Comparison of ENCODE assay signal across 8 cellular contexts in genomic region chr4:76830612-76831474, GRCh38.
DNase-seq lines count a peak whose midpoint lies in the region; ATAC-seq and TF ChIP-seq lines count a peak whose summit lies in the region.

No MANE protein-coding gene starts in this region.

- H3K4me1 ChIP-seq in PC-3 (ENCODE audit: insufficient read depth, low read length) (peaks cover 12% of the 10 kb centered on the region), ovary (ENCODE audit: insufficient read depth) (peaks cover 2% of the 10 kb centered on the region)

- ATAC-seq in PC-3 (peak; percentile 62), HG03521 (IDR thresholded peaks at IDR 0.05; ENCODE audit: unreplicated experiment) (no peak)

- H3K4me3 Mint-ChIP-seq in CD14-positive monocyte, result no peak overlapping the region

- H3K9me3 Mint-ChIP-seq in CD14-positive monocyte, result peaks cover 0 to 5% (median 0%) of the 10 kb centered on the region in 7 donors

- H3K36me3 Mint-ChIP-seq in CD14-positive monocyte, result no peaks in the 10 kb centered on the region

- POLR2A ChIA-PET in PC-3 (lab: Charles Lee; ENCODE audit: unreplicated experiment), result no interaction called here

- H3K9me3 ChIP-seq in PC-3 (ENCODE audit: low read length) (no peaks in the 10 kb centered on the region), ovary (no peaks in the 10 kb centered on the region)

- no peak for TF ChIP-seq EP300 in ovary (IDR thresholded peaks at IDR 0.05)

- no peak for TF ChIP-seq CTCF in PC-3 (conservative IDR thresholded peaks at IDR 0.05; ENCODE audit: low read depth, low read length)
- no peak for TF ChIP-seq CTCF in ovary (IDR thresholded peaks at IDR 0.05)
- TF ChIP-seq CTCF in CD14-positive monocyte (IDR thresholded peaks at IDR 0.05), result no peak

- H3K4me1 Mint-ChIP-seq in CD14-positive monocyte, result no peaks in the 10 kb centered on the region

- DNase-seq in COLO829 (ENCODE audit: low spot score), result peak; percentile 57
- DNase-seq in PC-3, result peak; percentile 80
- DNase-seq in fibroblast of gingiva (ENCODE audit: low read depth), result peak; percentile 78
- peak in 3 of 5 donors; percentile 13 to 45 (median 37) for DNase-seq in ovary
- no peak for DNase-seq in stimulated activated CD4-positive, alpha-beta T cell treated with anti-CD3 and anti-CD28 coated beads, Interleukin-1b, Interleukin-23, amount 100 ng/mL, for 48 hours
- no peak for DNase-seq in NCI-H2171 treated with DMSO at 0.1 percent for 48 hours (lab: John Stamatoyannopoulos, UW)
- no peak for DNase-seq in CD14-positive monocyte (ENCODE audit: low spot score)

- H3K36me3 ChIP-seq in PC-3 (ENCODE audit: low read depth, low read length) (no peaks in the 10 kb centered on the region), ovary (no peaks in the 10 kb centered on the region)

- peak overlapping the region; percentile 70 for H3K4me2 ChIP-seq in PC-3 (ENCODE audit: low read length)

- H3K27ac Mint-ChIP-seq in CD14-positive monocyte, result peak overlapping the region in 3 of 7 donors; percentile 14 to 61 (median 46)

- no peaks in the 10 kb centered on the region for H4K20me1 ChIP-seq in PC-3 (ENCODE audit: low read length)

- peaks cover 0 to 4% (median 2%) of the 10 kb centered on the region in 3 donors for H3K27me3 Mint-ChIP-seq in CD14-positive monocyte (ENCODE audit: low read depth in 3 of 3)

- BruUV-seq in PC-3 (replicated peaks; lab: Mats Ljungman, UMichigan), result no TSS peak

- H3K27me3 ChIP-seq in PC-3 (ENCODE audit: low read length) (no peaks in the 10 kb centered on the region), ovary (no peaks in the 10 kb centered on the region)

- TF ChIP-seq POLR2A in ovary (IDR thresholded peaks at IDR 0.05), result no peak

- H3F3A ChIP-seq in PC-3 (ENCODE audit: low read length, unreplicated experiment), result no peaks in the 10 kb centered on the region

- H3K27ac ChIP-seq in PC-3 (ENCODE audit: low read length) (peak overlapping the region; percentile 60), ovary (peak overlapping the region in 1 of 2 donors; percentile 21)

- H3K4me3 ChIP-seq in PC-3 (ENCODE audit: low read length) (no peak overlapping the region), ovary (no peak overlapping the region)

- 0 out of 2 replicates have a peak overlapping the region, but pooled peaks have one; percentile 30 for H3K9ac ChIP-seq in PC-3 (ENCODE audit: low read length)

- intact Hi-C loops in PC-3 (cut with micrococcal nuclease) (no loop called here), ovary (cut with DNase I) (no loop called here), CD14-positive monocyte (cut with micrococcal nuclease) (no loop called here)

- CTCF ChIA-PET in PC-3 (lab: Charles Lee), result no interaction called here

- 29 to 34% (median 29%) methylated on average over 13 of the region's 13 CpGs for WGBS in ovary, 3 donors

- peak overlapping the region; percentile 72 for H2AFZ ChIP-seq in PC-3 (ENCODE audit: low read length)

- no peaks in the 10 kb centered on the region for H3K9me2 ChIP-seq in PC-3 (replicated peaks; ENCODE audit: low read length)

- no peaks in the 10 kb centered on the region for H3K79me2 ChIP-seq in PC-3 (ENCODE audit: low read length)

Comparison
In these comparisons a context has a peak if more than half of its experiments do, and no peak if none do; other contexts are left out.
1. DNase-seq: peak in COLO829 (single experiment), PC-3 (single experiment), fibroblast of gingiva (single experiment) and ovary (3 of 5); none in stimulated activated CD4-positive, alpha-beta T cell treated with anti-CD3 and anti-CD28 coated beads, Interleukin-1b, Interleukin-23, amount 100 ng/mL, for 48 hours (single experiment), NCI-H2171 treated with DMSO at 0.1 percent for 48 hours (single experiment) and CD14-positive monocyte (single experiment).